Comparison of ENCODE assay signal across 8 cellular contexts in genomic region chr17:61862105-61862574, GRCh38. TPM values are rescaled to one million over a fixed set of nuclear protein-coding genes. Genes with fewer than 3 reads are reported as not detected.
DNase-seq lines count a peak whose midpoint lies in the region; ATAC-seq, FAIRE-seq and TF ChIP-seq lines count a peak whose summit lies in the region.

No MANE protein-coding gene starts in this region.

- no peaks in the 10 kb centered on the region for H3K4me1 ChIP-seq in right cardiac atrium (ENCODE audit: control insufficient read depth, insufficient read depth, low read length)

- H3K27ac ChIP-seq in right cardiac atrium (ENCODE audit: low read length), result no peak overlapping the region

- no peaks in the 10 kb centered on the region for H3K27me3 ChIP-seq in right cardiac atrium (ENCODE audit: control insufficient read depth, insufficient read depth)

- WGBS in right cardiac atrium, result 31% methylated on average over 1 of the region's 1 CpG

- no peaks in the 10 kb centered on the region for H3K9me3 Mint-ChIP-seq in activated naive CD4-positive, alpha-beta T cell treated with anti-CD3 and anti-CD28 coated beads, Interleukin-2, amount 10 ng/mL, durations not matched to agents 7 days and 5 days
- H3K9me3 Mint-ChIP-seq in stimulated activated naive B cell treated with anti-CD40 and anti-IgM and Interleukin-4, amounts not matched to agents 10 μg/mL and 1 μg/mL and 100 μg/mL, for 72 hours, result no peaks in the 10 kb centered on the region

- no peak overlapping the region for H3K4me3 ChIP-seq in right cardiac atrium (ENCODE audit: low read length)

- no peak for FAIRE-seq in RCC 7860 (lab: Jason Lieb, UNC)

- H3K9me3 ChIP-seq in right cardiac atrium (ENCODE audit: control insufficient read depth, low read length), result no peaks in the 10 kb centered on the region

- peak overlapping the region; percentile 87 for H3K4me3 Mint-ChIP-seq in activated naive CD4-positive, alpha-beta T cell treated with anti-CD3 and anti-CD28 coated beads, Interleukin-2, amount 10 ng/mL, durations not matched to agents 7 days and 5 days
- H3K4me3 Mint-ChIP-seq in stimulated activated naive B cell treated with anti-CD40 and anti-IgM and Interleukin-4, amounts not matched to agents 10 μg/mL and 1 μg/mL and 100 μg/mL, for 72 hours, result peak overlapping the region; percentile 91 to 96

- peaks cover 16% of the 10 kb centered on the region for H3K36me3 Mint-ChIP-seq in activated naive CD4-positive, alpha-beta T cell treated with anti-CD3 and anti-CD28 coated beads, Interleukin-2, amount 10 ng/mL, durations not matched to agents 7 days and 5 days
- H3K36me3 Mint-ChIP-seq in stimulated activated naive B cell treated with anti-CD40 and anti-IgM and Interleukin-4, amounts not matched to agents 10 μg/mL and 1 μg/mL and 100 μg/mL, for 72 hours, result peaks cover 4 to 6% of the 10 kb centered on the region in 2 donors

- CTCF ChIA-PET in activated naive CD4-positive, alpha-beta T cell treated with anti-CD3 and anti-CD28 coated beads, Interleukin-2, amount 10 ng/mL, durations not matched to agents 7 days and 5 days (lab: Charles Lee), result interaction anchor here (1.2 to 2.2 kb wide), 2 partner anchors 204 to 247 kb away, joined by 5 to 9 read pairs; no protein-coding TSS in a partner anchor

- peak overlapping the region; percentile 94 for H3K27ac Mint-ChIP-seq in activated naive CD4-positive, alpha-beta T cell treated with anti-CD3 and anti-CD28 coated beads, Interleukin-2, amount 10 ng/mL, durations not matched to agents 7 days and 5 days
- no peak overlapping the region for H3K27ac Mint-ChIP-seq in stimulated activated naive B cell treated with anti-CD40 and anti-IgM and Interleukin-4, amounts not matched to agents 10 μg/mL and 1 μg/mL and 100 μg/mL, for 72 hours

- no peak for TF ChIP-seq POLR2A in erythroblast (IDR thresholded peaks at IDR 0.05; ENCODE audit: low read length)

- no peak for ATAC-seq in stimulated activated naive B cell treated with anti-CD40 and anti-IgM and Interleukin-4, amounts not matched to agents 10 μg/mL and 1 μg/mL and 100 μg/mL, for 72 hours (replicated peaks)
- ATAC-seq in right cardiac atrium (no peak), GM21423 (IDR thresholded peaks at IDR 0.05; ENCODE audit: unreplicated experiment) (no peak)

- intact Hi-C loops in right cardiac atrium (cut with DNase I), result no loop called here

- no peak for DNase-seq in activated naive CD4-positive, alpha-beta T cell treated with anti-CD3 and anti-CD28 coated beads, Interleukin-2, amount 10 ng/mL, durations not matched to agents 7 days and 5 days
- no peak for DNase-seq in activated naive CD4-positive, alpha-beta T cell (lab: John Stamatoyannopoulos, UW)
- DNase-seq in RCC 7860 (ENCODE audit: low spot score), result peak; percentile 60
- DNase-seq in erythroblast (lab: John Stamatoyannopoulos, UW), result peak; percentile 17 to 33
- no peak for DNase-seq in stimulated activated naive B cell treated with anti-CD40 and anti-IgM and Interleukin-4, amounts not matched to agents 10 μg/mL and 1 μg/mL and 100 μg/mL, for 72 hours
- DNase-seq in right cardiac atrium, result no peak
- no peak for DNase-seq in T1000 (lab: John Stamatoyannopoulos, UW)

- H3K27me3 Mint-ChIP-seq in activated naive CD4-positive, alpha-beta T cell treated with anti-CD3 and anti-CD28 coated beads, Interleukin-2, amount 10 ng/mL, durations not matched to agents 7 days and 5 days, result no peaks in the 10 kb centered on the region
- no peaks in the 10 kb centered on the region for H3K27me3 Mint-ChIP-seq in stimulated activated naive B cell treated with anti-CD40 and anti-IgM and Interleukin-4, amounts not matched to agents 10 μg/mL and 1 μg/mL and 100 μg/mL, for 72 hours

- H3K4me1 Mint-ChIP-seq in activated naive CD4-positive, alpha-beta T cell treated with anti-CD3 and anti-CD28 coated beads, Interleukin-2, amount 10 ng/mL, durations not matched to agents 7 days and 5 days, result peaks cover 42% of the 10 kb centered on the region
- H3K4me1 Mint-ChIP-seq in stimulated activated naive B cell treated with anti-CD40 and anti-IgM and Interleukin-4, amounts not matched to agents 10 μg/mL and 1 μg/mL and 100 μg/mL, for 72 hours, result peaks cover 5 to 15% of the 10 kb centered on the region in 2 donors

RNA-seq across cellular contexts. Expression of gene BRIP1, which starts 1.2 kb away (rescaled TPM):
- total RNA-seq in right cardiac atrium, result under 1 TPM in 3 of 4 donors, not detected in 1; 0.11 to 0.41 (median 0.29) TPM
- 0.05 TPM for polyA plus RNA-seq in right cardiac atrium

Comparison
In these comparisons a context has a peak if more than half of its experiments do, and no peak if none do; other contexts are left out.
1. DNase-seq: peak in RCC 7860 (single experiment) and erythroblast (2 of 2); none in activated naive CD4-positive, alpha-beta T cell treated with anti-CD3 and anti-CD28 coated beads, Interleukin-2, amount 10 ng/mL, durations not matched to agents 7 days and 5 days (single experiment), activated naive CD4-positive, alpha-beta T cell (0 of 4), stimulated activated naive B cell treated with anti-CD40 and anti-IgM and Interleukin-4, amounts not matched to agents 10 μg/mL and 1 μg/mL and 100 μg/mL, for 72 hours (single experiment), right cardiac atrium (0 of 3) and T1000 (single experiment).